24 cellular contexts compared by ENCODE assay signal in genomic region chr18:44828080-44828479, GRCh38.
A peak's percentile ranks its signal among the peaks of the same experiment; 100 is the strongest.
DNase-seq lines count a peak whose midpoint lies in the region; ATAC-seq, FAIRE-seq and TF ChIP-seq lines count a peak whose summit lies in the region.
"Had no signal": no experiment of that assay in that cellular context is flagged by ENCODE, and none has a peak within 500 bp of the region (broad histone marks: within the 10 kb centered on the region; RNA-seq: fewer than 3 reads in every experiment).

No MANE protein-coding gene starts in this region.

- H3K14ac ChIP-seq in mesenchymal stem cell (ENCODE audit: low read length in 2 of 2), result no peak overlapping the region

- H4K20me1 ChIP-seq in mammary epithelial cell (ENCODE audit: insufficient read depth, low read length), result no peaks in the 10 kb centered on the region

- TF ChIP-seq POLR2A in H54 (IDR thresholded peaks at IDR 0.05; ENCODE audit: low read depth, low read length), result no peak

- intact Hi-C loops in mammary epithelial cell (cut with micrococcal nuclease), result no loop called here
- intact Hi-C loops in tibial artery (cut with DNase I; ENCODE audit: low total_unique reads), result no loop called here

- H3K27ac ChIP-seq in mammary epithelial cell (ENCODE audit: insufficient read depth, low read depth, low read length) (no peak overlapping the region), mesenchymal stem cell (ENCODE audit: low read length, poor library complexity, severe bottlenecking) (no peak overlapping the region), tibial artery (peak overlapping the region; percentile 82 to 88)
- H3K27ac ChIP-seq: 22Rv1 had no signal

- DNase-seq in DMS153 (lab: John Stamatoyannopoulos, UW), result peak; percentile 28
- DNase-seq in DMS153 treated with DMSO at 0.1 percent for 48 hours (lab: John Stamatoyannopoulos, UW; ENCODE audit: unreplicated experiment), result no peak
- peak; percentile 20 for DNase-seq in mammary epithelial cell
- no peak for DNase-seq in mesenchymal stem cell
- no peak for DNase-seq in tibial artery
- no peak for DNase-seq in activated naive CD4-positive, alpha-beta T cell treated with anti-CD3 and anti-CD28 coated beads, Interleukin-2, amount 50 U/mL, for 16 hours
- DNase-seq in H54 (ENCODE audit: insufficient read length, low spot score), result no peak
- DNase-seq: activated CD8-positive, alpha-beta memory T cell treated with anti-CD3 and anti-CD28 coated beads for 24 hours; activated T-cell treated with anti-CD3 and anti-CD28 coated beads, Interleukin-2, amount 50 U/mL, for 24 hours; CD8-positive, alpha-beta T cell; DND-41; Kasumi-1; NCI-H1694 treated with DMSO at 0.1 percent for 48 hours; NCI-H226; occipital lobe; SK-N-SH; small intestine; T-helper 17 cell; testis had no signal

- no peak overlapping the region for H2BK120ac ChIP-seq in mesenchymal stem cell (ENCODE audit: low read depth, low read length)

- 84% methylated on average over 3 of the region's 3 CpGs for WGBS in mammary epithelial cell (ENCODE audit: low coverage, missing lambda C conversion rate)
- WGBS in mesenchymal stem cell, result 99% methylated on average over 3 of the region's 3 CpGs

- peak overlapping the region in 1 of 2 experiments; percentile 73 for H2BK12ac ChIP-seq in mesenchymal stem cell (ENCODE audit: low read length in 2 of 2)

- H3K9ac ChIP-seq in mammary epithelial cell (ENCODE audit: insufficient read depth, low read length) (no peak overlapping the region), mesenchymal stem cell (ENCODE audit: low read length) (no peak overlapping the region)
- H3K9ac ChIP-seq: SK-N-SH had no signal

- H3K36me3 ChIP-seq in mammary epithelial cell (ENCODE audit: insufficient read depth, low read length) (no peaks in the 10 kb centered on the region), mesenchymal stem cell (ENCODE audit: control insufficient read depth in 1 of 2, insufficient read depth in 2 of 2, low read depth in 1 of 2, low read length in 2 of 2) (no peaks in the 10 kb centered on the region), tibial artery (no peaks in the 10 kb centered on the region)
- H3K36me3 ChIP-seq: HAP-1 had no signal

- no peak overlapping the region for H4K91ac ChIP-seq in mesenchymal stem cell (ENCODE audit: low read length)

- peak overlapping the region; percentile 85 for H2BK15ac ChIP-seq in mesenchymal stem cell (ENCODE audit: low read depth, poor library complexity, severe bottlenecking)

- H2BK5ac ChIP-seq in mesenchymal stem cell (ENCODE audit: low read depth, low read length, poor library complexity, severe bottlenecking), result no peak overlapping the region

- no peak overlapping the region for H3K4ac ChIP-seq in mesenchymal stem cell (ENCODE audit: low read depth in 1 of 2, low read length in 2 of 2)

- TF ChIP-seq CTCF in mammary epithelial cell (conservative IDR thresholded peaks at IDR 0.05 in 1 of 2, IDR thresholded peaks at IDR 0.05 in 1 of 2; ENCODE audit: extremely low read depth in 1 of 2, insufficient read depth in 1 of 2, low read depth in 1 of 2, low read length in 2 of 2), result no peak
- TF ChIP-seq CTCF in tibial artery (IDR thresholded peaks at IDR 0.05), result no peak

- CTCF ChIA-PET in mammary epithelial cell (lab: Charles Lee; ENCODE audit: low non-redundant PET), result no interaction called here

- BruUV-seq in mammary epithelial cell (replicated peaks; lab: Mats Ljungman, UMichigan), result no TSS peak

- H2AK5ac ChIP-seq in mesenchymal stem cell (ENCODE audit: low read length, severe bottlenecking), result peak overlapping the region; percentile 13

- H3K4me1 ChIP-seq in mammary epithelial cell (ENCODE audit: insufficient read depth, low read length) (peaks cover 21% of the 10 kb centered on the region), mesenchymal stem cell (ENCODE audit: control insufficient read depth, insufficient read depth, low read depth, low read length) (peaks cover 9% of the 10 kb centered on the region), tibial artery (peaks cover 0 to 86% (median 50%) of the 10 kb centered on the region in 4 donors)

- no peak for FAIRE-seq in H54 (lab: Jason Lieb, UNC)
- FAIRE-seq: GM12878, small intestine had no signal

- H3K4me3 ChIP-seq in mammary epithelial cell (replicated peaks in 1 of 3; ENCODE audit: insufficient read depth in 1 of 3, low read depth in 2 of 3, low read length in 3 of 3) (no peak overlapping the region), mesenchymal stem cell (ENCODE audit: insufficient read depth in 1 of 2, low read depth in 1 of 2, low read length in 2 of 2) (no peak overlapping the region), tibial artery (no peak overlapping the region)
- H3K4me3 ChIP-seq: GM12878, HAP-1, testis had no signal

- in situ Hi-C loops in mammary epithelial cell (cut with MboI; ENCODE audit: low sequenced_read_pairs in 2 of 2), result no loop called here

- no peak for ATAC-seq in HG03175 (IDR thresholded peaks at IDR 0.05; ENCODE audit: unreplicated experiment)
- ATAC-seq: CD8-positive, alpha-beta T cell; GM12878; stimulated activated effector memory CD8-positive, alpha-beta T cell treated with anti-CD3 and anti-CD28 coated beads, Interleukin-12 subunit alpha, Interleukin-12 subunit beta, amount 100 ng/mL, for 72 hours; T-helper 17 cell had no signal

- no peak overlapping the region for H3K23ac ChIP-seq in mesenchymal stem cell (ENCODE audit: low read length in 2 of 2)

- dilution Hi-C loops in mammary epithelial cell (cut with HindIII; ENCODE audit: low sequenced_read_pairs), result no loop called here

- H3K9me3 ChIP-seq in mammary epithelial cell (replicated peaks; ENCODE audit: insufficient read depth, low read length) (no peaks in the 10 kb centered on the region), mesenchymal stem cell (ENCODE audit: control insufficient read depth, low read length) (no peaks in the 10 kb centered on the region), tibial artery (no peaks in the 10 kb centered on the region)
- H3K9me3 ChIP-seq: HAP-1, SK-N-SH, testis had no signal

- peaks cover 23% of the 10 kb centered on the region for H3K79me2 ChIP-seq in mammary epithelial cell (ENCODE audit: insufficient read depth, low read length)

- peaks cover 22% of the 10 kb centered on the region for H3K79me1 ChIP-seq in mesenchymal stem cell (replicated peaks; ENCODE audit: low read length, poor library complexity, severe bottlenecking)

- H3K27me3 ChIP-seq in mammary epithelial cell (ENCODE audit: insufficient read depth, low read length) (no peaks in the 10 kb centered on the region), mesenchymal stem cell (ENCODE audit: control insufficient read depth in 1 of 2, insufficient read depth in 1 of 2, low read length in 2 of 2) (no peaks in the 10 kb centered on the region), tibial artery (no peaks in the 10 kb centered on the region)
- H3K27me3 ChIP-seq: testis had no signal

- H4K8ac ChIP-seq in mesenchymal stem cell (ENCODE audit: low read length), result no peak overlapping the region

- H3K18ac ChIP-seq in mesenchymal stem cell (ENCODE audit: low read depth in 1 of 2, low read length in 2 of 2), result no peak overlapping the region

- H2AFZ ChIP-seq in mammary epithelial cell (ENCODE audit: low read depth, low read length) (no peak overlapping the region), mesenchymal stem cell (ENCODE audit: low read depth, low read length) (no peak overlapping the region)

- H3K4me2 ChIP-seq in mammary epithelial cell (ENCODE audit: insufficient read depth, low read depth, low read length) (no peak overlapping the region), mesenchymal stem cell (ENCODE audit: low read length, poor library complexity, severe bottlenecking) (no peak overlapping the region)

Comparison
In these comparisons a context has a peak if more than half of its experiments do, and no peak if none do; other contexts are left out.
1. DNase-seq: peak in DMS153 (single experiment) and mammary epithelial cell (single experiment); none in DMS153 treated with DMSO at 0.1 percent for 48 hours (single experiment), mesenchymal stem cell (single experiment), tibial artery (0 of 2), activated naive CD4-positive, alpha-beta T cell treated with anti-CD3 and anti-CD28 coated beads, Interleukin-2, amount 50 U/mL, for 16 hours (single experiment) and H54 (single experiment).
2. H3K27ac ChIP-seq: peak in tibial artery (2 of 2); none in mammary epithelial cell (single experiment) and mesenchymal stem cell (single experiment).